8 cellular contexts compared by ENCODE assay signal in the genomic region with DNA sequence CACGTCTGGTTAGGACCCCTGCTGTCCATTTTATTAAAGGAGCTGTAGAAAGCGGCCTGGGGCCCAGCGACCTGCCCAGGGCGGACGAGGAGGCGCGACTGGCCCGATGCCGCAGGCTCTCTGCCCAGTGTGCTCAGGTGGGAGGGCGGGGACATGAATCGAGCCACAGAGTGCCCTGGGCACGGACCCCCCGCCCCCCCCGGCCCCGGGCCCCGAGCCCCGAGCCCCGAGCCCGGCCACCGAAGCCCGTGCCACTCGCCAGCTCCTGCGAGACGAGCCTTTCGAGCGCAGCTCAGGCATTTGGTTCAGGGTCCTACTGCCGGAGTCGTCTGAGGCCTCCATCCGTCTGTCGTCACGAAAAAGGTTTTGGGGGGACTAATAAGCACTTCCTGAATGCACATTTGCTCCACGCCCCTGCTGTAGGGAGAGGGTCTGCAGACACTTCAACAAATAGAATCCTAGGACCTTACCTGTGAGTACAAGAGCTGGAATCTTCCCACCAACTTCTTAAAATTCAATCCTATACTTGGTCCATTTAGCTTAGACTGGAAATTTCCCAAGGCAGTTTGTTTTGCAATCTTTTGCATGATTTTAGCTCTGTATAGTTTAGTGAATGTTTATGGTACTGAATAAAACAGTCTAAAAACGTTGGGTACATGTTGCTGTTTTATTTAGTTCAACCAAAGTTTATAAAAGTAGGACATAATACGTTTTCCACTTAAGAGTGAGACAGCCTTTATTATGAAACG. TPM values are rescaled to one million over a fixed set of nuclear protein-coding genes. Genes with fewer than 3 reads are reported as not detected.
A peak's percentile ranks its signal among the peaks of the same experiment; 100 is the strongest.
DNase-seq lines count a peak whose midpoint lies in the region; ATAC-seq and TF ChIP-seq lines count a peak whose summit lies in the region.

No MANE protein-coding gene starts in this region.

- peak overlapping the region; percentile 96 for H3K27ac Mint-ChIP-seq in activated naive CD4-positive, alpha-beta T cell treated with anti-CD3 and anti-CD28 coated beads, Interleukin-2, amount 50 U/mL, for 72 hours

- DNase-seq in GM06990 (ENCODE audit: extremely low read depth, insufficient read length) (no peak), Kasumi-1 (lab: John Stamatoyannopoulos, UW) (peak; percentile 32 to 62), iPS DF 6.9 (ENCODE audit: low read depth, low spot score) (no peak), HK-2 (ENCODE audit: unreplicated experiment) (no peak), SKM-1 (lab: John Stamatoyannopoulos, UW; ENCODE audit: unreplicated experiment) (no peak)
- DNase-seq in activated naive CD4-positive, alpha-beta T cell treated with anti-CD3 and anti-CD28 coated beads, Interleukin-2, amount 50 U/mL, for 72 hours (ENCODE audit: low spot score in 2 of 2), result peak in 1 of 2 donors; percentile 26

- H3K4me1 ChIP-seq in iPS DF 6.9 (ENCODE audit: control insufficient read depth, insufficient read depth, low read length), result no peaks in the 10 kb centered on the region

- no CpG with 5 or more reads among the region's 35 CpGs for WGBS in iPS DF 6.9 (ENCODE audit: insufficient coverage, insufficient read length)

- H3K36me3 ChIP-seq in GM06990 (ENCODE audit: control insufficient read depth, insufficient read depth, low read length) (no peaks in the 10 kb centered on the region), iPS DF 6.9 (ENCODE audit: control insufficient read depth, insufficient read depth, low read length) (no peaks in the 10 kb centered on the region)

- peak; percentile 21 for ATAC-seq in GM21786 (IDR thresholded peaks at IDR 0.05; ENCODE audit: unreplicated experiment)
- ATAC-seq in activated naive CD4-positive, alpha-beta T cell treated with anti-CD3 and anti-CD28 coated beads, Interleukin-2, amount 50 U/mL, for 72 hours, result peak in 1 of 2 donors; percentile 11

- H3K27me3 ChIP-seq in GM06990 (replicated peaks; ENCODE audit: control insufficient read depth, insufficient read depth, low read length), result no peaks in the 10 kb centered on the region
- H3K27me3 ChIP-seq in iPS DF 6.9 (ENCODE audit: control insufficient read depth, insufficient read depth, low read length), result no peaks in the 10 kb centered on the region

- H3K4me3 ChIP-seq in GM06990 (replicated peaks; ENCODE audit: low read depth, low read length) (peak overlapping the region; percentile 98), iPS DF 6.9 (ENCODE audit: low read length) (peak overlapping the region; percentile 73; the same call in 1 of the 2 replicates), skin epidermis (peak overlapping the region; percentile 53 to 94 (median 74))

- H3K9me3 ChIP-seq in iPS DF 6.9 (ENCODE audit: control insufficient read depth, insufficient read depth, low read length), result no peaks in the 10 kb centered on the region

- H3K36me3 Mint-ChIP-seq in activated naive CD4-positive, alpha-beta T cell treated with anti-CD3 and anti-CD28 coated beads, Interleukin-2, amount 50 U/mL, for 72 hours, result peaks cover 13 to 15% of the 10 kb centered on the region in 2 donors

- no peak for TF ChIP-seq CTCF in GM06990 (IDR thresholded peaks at IDR 0.05; ENCODE audit: insufficient read depth, low read length, poor library complexity, severe bottlenecking)

- H3K27ac ChIP-seq in iPS DF 6.9 (ENCODE audit: low read length) (no peak overlapping the region), skin epidermis (peak overlapping the region; percentile 85 to 100 (median 100))

- no peaks in the 10 kb centered on the region for H3K9me3 Mint-ChIP-seq in activated naive CD4-positive, alpha-beta T cell treated with anti-CD3 and anti-CD28 coated beads, Interleukin-2, amount 50 U/mL, for 72 hours

RNA-seq across cellular contexts. Expression of a gene that starts 0.7 kb away (rescaled TPM):
- total RNA-seq in activated naive CD4-positive, alpha-beta T cell treated with anti-CD3 and anti-CD28 coated beads, Interleukin-2, amount 50 U/mL, for 72 hours, result 10 to 100 TPM; 14.4 to 36.5 TPM

Comparison
In these comparisons a context has a peak if more than half of its experiments do, and no peak if none do; other contexts are left out.
1. DNase-seq: peak in Kasumi-1 (2 of 2); none in GM06990 (single experiment), iPS DF 6.9 (single experiment), HK-2 (single experiment) and SKM-1 (single experiment).
2. Peak in every context shown above with its lines, with median percentiles within 50 percentile points of each other: H3K4me3 ChIP-seq.